Comparison of ENCODE assay signal across 9 cellular contexts in the genomic region with DNA sequence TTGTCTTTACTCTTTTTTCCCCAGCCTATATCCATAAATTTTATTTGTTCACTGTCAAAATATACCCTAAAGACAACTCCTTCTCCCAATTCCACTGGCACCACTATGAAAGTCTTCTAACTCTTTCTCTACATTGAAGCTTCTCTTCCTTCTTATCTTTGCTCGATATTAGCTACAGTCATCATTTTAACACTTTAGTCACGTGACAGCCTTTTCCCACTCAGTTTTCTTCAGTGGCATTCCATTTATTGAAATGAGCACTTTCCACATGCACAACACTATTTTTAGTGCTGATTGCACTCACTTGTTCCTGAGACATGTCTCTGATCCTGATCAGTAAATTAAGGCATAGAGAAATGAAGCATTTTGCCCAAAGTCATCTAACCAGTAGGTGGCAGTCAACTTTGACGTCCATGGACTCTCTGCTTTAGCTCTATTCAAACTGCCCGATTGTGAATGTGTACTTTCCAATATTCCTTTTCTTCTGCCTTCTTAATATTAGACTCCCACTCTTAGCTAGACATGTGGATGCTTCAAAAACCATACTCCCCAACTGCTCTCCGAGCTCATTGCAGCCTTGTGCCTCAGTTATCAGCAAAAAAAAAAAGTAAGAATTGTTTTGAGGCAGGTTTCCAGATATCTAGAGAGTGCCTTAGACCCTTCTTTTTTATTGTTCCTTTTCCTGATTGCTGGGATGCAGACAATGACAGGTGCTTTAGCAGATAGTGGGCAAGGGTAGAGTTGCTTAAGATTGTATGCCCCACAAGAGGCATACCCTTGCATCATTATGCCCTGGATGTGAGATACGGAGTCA.
A peak's percentile ranks its signal among the peaks of the same experiment; 100 is the strongest.
DNase-seq lines count a peak whose midpoint lies in the region; ATAC-seq, FAIRE-seq and TF ChIP-seq lines count a peak whose summit lies in the region.
"Had no signal": no experiment of that assay in that cellular context is flagged by ENCODE, and none has a peak within 500 bp of the region (broad histone marks: within the 10 kb centered on the region; RNA-seq: fewer than 3 reads in every experiment).

No MANE protein-coding gene starts in this region.

- H3K4me1 ChIP-seq in tibial artery (no peaks in the 10 kb centered on the region), right atrium auricular region (no peaks in the 10 kb centered on the region)

- TF ChIP-seq CTCF in D721Med (IDR thresholded peaks at IDR 0.05; ENCODE audit: insufficient read depth, missing control alignments) (peak; percentile 69), fibroblast of pulmonary artery (IDR thresholded peaks at IDR 0.05; ENCODE audit: low read length, missing control alignments) (peak; percentile 72), tibial artery (IDR thresholded peaks at IDR 0.05) (peak; percentile 32 to 35), right atrium auricular region (IDR thresholded peaks at IDR 0.05) (peak in 1 of 2 donors; percentile 48)

- no peaks in the 10 kb centered on the region for H3K9me3 ChIP-seq in tibial artery
- H3K9me3 ChIP-seq in right atrium auricular region: no peaks in the 10 kb centered on the region

- ATAC-seq in HG02798 (IDR thresholded peaks at IDR 0.05; ENCODE audit: poor library complexity, unreplicated experiment) (peak; percentile 41), GM19351 (IDR thresholded peaks at IDR 0.05; ENCODE audit: unreplicated experiment) (no peak)

- H3K27ac ChIP-seq in tibial artery: no peak overlapping the region
- H3K27ac ChIP-seq in right atrium auricular region: no peak overlapping the region

- no peaks in the 10 kb centered on the region for H3K36me3 ChIP-seq in tibial artery
- no peaks in the 10 kb centered on the region for H3K36me3 ChIP-seq in right atrium auricular region

- FAIRE-seq in D721Med (lab: Jason Lieb, UNC): peak; percentile 71
- FAIRE-seq: endometrium had no signal

- intact Hi-C loops in tibial artery (cut with DNase I; ENCODE audit: low total_unique reads): no loop called here

- DNase-seq in D721Med (ENCODE audit: insufficient read length, low spot score) (no peak), OCI-M1 (lab: John Stamatoyannopoulos, UW) (peak; percentile 82), fibroblast of pulmonary artery (ENCODE audit: low read depth) (peak; percentile 61), tibial artery (no peak), right atrium auricular region (ENCODE audit: low spot score) (no peak), NCI-H2227 (lab: John Stamatoyannopoulos, UW; ENCODE audit: unreplicated experiment) (no peak)

- H3K4me3 ChIP-seq in fibroblast of pulmonary artery (replicated peaks; ENCODE audit: low read depth, low read length) (no peak overlapping the region), tibial artery (no peak overlapping the region), right atrium auricular region (no peak overlapping the region)

- no peaks in the 10 kb centered on the region for H3K27me3 ChIP-seq in tibial artery
- H3K27me3 ChIP-seq in right atrium auricular region: no peaks in the 10 kb centered on the region

Comparison
In these comparisons a context has a peak if more than half of its experiments do, and no peak if none do; other contexts are left out.
1. DNase-seq: peak in OCI-M1 (single experiment) and fibroblast of pulmonary artery (single experiment); none in D721Med (single experiment), tibial artery (0 of 2), right atrium auricular region (single experiment) and NCI-H2227 (single experiment).